Comparison of ENCODE assay signal across 24 cellular contexts in the genomic region with DNA sequence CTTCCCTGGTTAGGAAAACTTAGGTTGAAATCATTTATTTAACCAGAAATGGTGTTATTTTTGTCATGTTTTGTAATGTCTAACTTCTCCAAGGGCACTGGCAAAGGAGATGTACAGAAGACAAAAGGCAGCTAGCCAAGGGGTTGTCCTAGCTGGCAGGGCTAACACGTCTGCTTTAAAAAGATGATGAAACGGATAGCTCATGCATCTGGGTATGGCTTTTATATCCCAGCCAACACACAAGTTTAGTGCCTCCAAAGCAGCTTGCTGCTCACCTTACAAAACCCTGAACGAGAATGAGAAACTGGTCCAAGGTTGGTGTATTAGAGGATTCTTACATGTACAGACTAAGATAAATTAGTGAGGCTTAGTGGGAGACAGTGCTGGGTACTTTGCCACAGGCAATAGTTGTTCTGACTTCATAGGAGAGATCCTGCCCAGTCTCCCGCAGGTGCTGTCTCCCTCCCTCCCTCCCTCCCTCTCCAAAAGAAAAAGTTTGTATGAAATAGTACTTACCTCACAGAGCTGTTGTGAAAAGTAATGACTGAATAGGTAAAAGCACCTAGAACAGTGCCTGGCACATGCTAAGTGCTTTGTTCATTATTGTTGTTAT. TPM values are rescaled to one million over a fixed set of nuclear protein-coding genes. Genes with fewer than 3 reads are reported as not detected.
DNase-seq lines count a peak whose midpoint lies in the region; ATAC-seq, FAIRE-seq and TF ChIP-seq lines count a peak whose summit lies in the region.
"Had no signal": no experiment of that assay in that cellular context is flagged by ENCODE, and none has a peak within 500 bp of the region (broad histone marks: within the 10 kb centered on the region; RNA-seq: fewer than 3 reads in every experiment).

No MANE protein-coding gene starts in this region.

- no peaks in the 10 kb centered on the region for H3K9me3 ChIP-seq in keratinocyte (ENCODE audit: control insufficient read depth, low read depth, low read length)
- no peaks in the 10 kb centered on the region for H3K9me3 ChIP-seq in endodermal cell (ENCODE audit: control insufficient read depth, low read length)
- H3K9me3 ChIP-seq: BE2C, gastrocnemius medialis, thyroid gland had no signal

- H3K4me3 ChIP-seq in keratinocyte (ENCODE audit: control insufficient read depth in 2 of 3, extremely low read depth in 1 of 3, insufficient read depth in 2 of 3, low read depth in 1 of 3, low read length in 3 of 3): no peak overlapping the region
- H3K4me3 ChIP-seq in endodermal cell (ENCODE audit: low read length): no peak overlapping the region
- H3K4me3 ChIP-seq: gastrocnemius medialis, thyroid gland had no signal

- no peaks in the 10 kb centered on the region for H3K36me3 ChIP-seq in keratinocyte (ENCODE audit: control insufficient read depth in 2 of 2, extremely low read depth in 1 of 2, insufficient read depth in 2 of 2, low read length in 2 of 2)
- H3K36me3 ChIP-seq in endodermal cell (ENCODE audit: control insufficient read depth, insufficient read depth, low read length): no peaks in the 10 kb centered on the region
- H3K36me3 ChIP-seq: BE2C, gastrocnemius medialis, thyroid gland had no signal

- FAIRE-seq in keratinocyte (lab: Jason Lieb, UNC): peak; percentile 53
- FAIRE-seq: endothelial cell of umbilical vein had no signal

- peaks cover 25% of the 10 kb centered on the region for H3K9me3 Mint-ChIP-seq in endodermal cell

- dilution Hi-C loops in keratinocyte (cut with MboI; ENCODE audit: extremely low pct_ligation_motif_present, low sequenced_read_pairs): no loop called here

- H3K4me3 Mint-ChIP-seq in endodermal cell: no peak overlapping the region
- H3K4me3 Mint-ChIP-seq: activated B cell treated with CpG ODN at 0.5 μM for 24 hours; activated naive CD8-positive, alpha-beta T cell treated with anti-CD3 and anti-CD28 coated beads for 36 hours; stimulated activated effector memory CD8-positive, alpha-beta T cell treated with anti-CD3 and anti-CD28 coated beads, Interleukin-12 subunit alpha, Interleukin-12 subunit beta, amount 100 ng/mL, for 72 hours had no signal

- WGBS in endodermal cell (ENCODE audit: insufficient coverage in 1 of 2, insufficient read length in 1 of 2), 2 experiments: 90% methylated on average over 4 of the region's 4 CpGs; no CpG with 5 or more reads in 1 of the 2 experiments

- H3K4me1 ChIP-seq in keratinocyte (ENCODE audit: control insufficient read depth, extremely low read depth, insufficient read depth, low read length): no peaks in the 10 kb centered on the region
- H3K4me1 ChIP-seq in endodermal cell (ENCODE audit: control insufficient read depth, insufficient read depth, low read length): no peaks in the 10 kb centered on the region
- H3K4me1 ChIP-seq: BE2C had no signal

- no peaks in the 10 kb centered on the region for H3K36me3 Mint-ChIP-seq in endodermal cell (ENCODE audit: low read depth)
- H3K36me3 Mint-ChIP-seq: activated naive CD8-positive, alpha-beta T cell treated with anti-CD3 and anti-CD28 coated beads for 36 hours; stimulated activated effector memory CD8-positive, alpha-beta T cell treated with anti-CD3 and anti-CD28 coated beads, Interleukin-12 subunit alpha, Interleukin-12 subunit beta, amount 100 ng/mL, for 72 hours had no signal

- ATAC-seq in HG02759 (IDR thresholded peaks at IDR 0.05; ENCODE audit: unreplicated experiment): no peak
- ATAC-seq: HCT116; left lobe of liver; stimulated activated effector memory CD8-positive, alpha-beta T cell treated with anti-CD3 and anti-CD28 coated beads, Interleukin-12 subunit alpha, Interleukin-12 subunit beta, amount 100 ng/mL, for 72 hours had no signal

- TF ChIP-seq CTCF in keratinocyte (optimal IDR thresholded peaks at IDR 0.05 in 1 of 3, IDR thresholded peaks at IDR 0.05 in 1 of 3, conservative IDR thresholded peaks at IDR 0.05 in 1 of 3; ENCODE audit: extremely low read depth in 1 of 3, insufficient read depth in 2 of 3, low read length in 3 of 3) (no peak), endodermal cell (conservative IDR thresholded peaks at IDR 0.05) (no peak)

- no peak overlapping the region for H3K27ac ChIP-seq in keratinocyte (ENCODE audit: control insufficient read depth, insufficient read depth, low read length)
- no peak overlapping the region for H3K27ac ChIP-seq in endodermal cell (ENCODE audit: low read depth, low read length)
- H3K27ac ChIP-seq: gastrocnemius medialis, thyroid gland had no signal

- no peak overlapping the region for H2AFZ ChIP-seq in keratinocyte (ENCODE audit: control insufficient read depth, low read length)

- H3K27me3 Mint-ChIP-seq in endodermal cell (ENCODE audit: insufficient read depth): no peaks in the 10 kb centered on the region
- H3K27me3 Mint-ChIP-seq: activated B cell treated with CpG ODN at 0.5 μM for 24 hours; activated naive CD8-positive, alpha-beta T cell treated with anti-CD3 and anti-CD28 coated beads for 36 hours; brain had no signal

- no peaks in the 10 kb centered on the region for H3K9me1 ChIP-seq in keratinocyte (ENCODE audit: control insufficient read depth, extremely low read depth, insufficient read depth, low read length)

- peaks cover 9% of the 10 kb centered on the region for H3K4me1 Mint-ChIP-seq in endodermal cell
- H3K4me1 Mint-ChIP-seq: activated B cell treated with CpG ODN at 0.5 μM for 24 hours; activated naive CD8-positive, alpha-beta T cell treated with anti-CD3 and anti-CD28 coated beads for 36 hours; stimulated activated effector memory CD8-positive, alpha-beta T cell treated with anti-CD3 and anti-CD28 coated beads, Interleukin-12 subunit alpha, Interleukin-12 subunit beta, amount 100 ng/mL, for 72 hours had no signal

- DNase-seq in DMS 273 (lab: John Stamatoyannopoulos, UW; ENCODE audit: unreplicated experiment): peak; percentile 11
- DNase-seq in DMS 273 treated with DMSO at 0.1 percent for 48 hours (lab: John Stamatoyannopoulos, UW): no peak
- peak; percentile 88 for DNase-seq in NCI-H2081 treated with DMSO at 0.1 percent for 48 hours (lab: John Stamatoyannopoulos, UW)
- peak; percentile 12 for DNase-seq in SHP77 treated with DMSO at 0.1 percent for 48 hours (lab: John Stamatoyannopoulos, UW)
- DNase-seq in keratinocyte (ENCODE audit: low read depth, low spot score): no peak
- no peak for DNase-seq in NOMO-1 (lab: John Stamatoyannopoulos, UW; ENCODE audit: unreplicated experiment in 2 of 2)
- DNase-seq in endodermal cell: no peak
- DNase-seq: 8988T; activated B cell treated with CpG ODN at 0.5 μM for 24 hours; activated CD8-positive, alpha-beta memory T cell treated with anti-CD3 and anti-CD28 coated beads for 24 hours; activated naive CD8-positive, alpha-beta T cell treated with anti-CD3 and anti-CD28 coated beads for 36 hours; BE2C; cortex of kidney; GDM1; NCI-H2171; T-helper 2 cell; thyroid gland had no signal

- H3K27ac Mint-ChIP-seq in endodermal cell: no peak overlapping the region
- H3K27ac Mint-ChIP-seq: activated B cell treated with CpG ODN at 0.5 μM for 24 hours; activated naive CD8-positive, alpha-beta T cell treated with anti-CD3 and anti-CD28 coated beads for 36 hours; stimulated activated effector memory CD8-positive, alpha-beta T cell treated with anti-CD3 and anti-CD28 coated beads, Interleukin-12 subunit alpha, Interleukin-12 subunit beta, amount 100 ng/mL, for 72 hours had no signal

- H3K9ac ChIP-seq in keratinocyte (ENCODE audit: control insufficient read depth, extremely low read depth, insufficient read depth, low read length) (no peak overlapping the region), endodermal cell (ENCODE audit: extremely low read depth, low read length, poor library complexity, severe bottlenecking) (no peak overlapping the region)

- no peak overlapping the region for H3K4me2 ChIP-seq in keratinocyte (ENCODE audit: control insufficient read depth, extremely low read depth, insufficient read depth, low read depth, low read length)

- no peaks in the 10 kb centered on the region for H3K27me3 ChIP-seq in keratinocyte (ENCODE audit: control insufficient read depth, extremely low read depth, insufficient read depth, low read length)
- no peaks in the 10 kb centered on the region for H3K27me3 ChIP-seq in endodermal cell (ENCODE audit: control insufficient read depth, insufficient read depth, low read length, poor library complexity, severe bottlenecking)
- H3K27me3 ChIP-seq: gastrocnemius medialis, thyroid gland had no signal

- H3K79me2 ChIP-seq in keratinocyte (ENCODE audit: control insufficient read depth, insufficient read depth, low read length): no peaks in the 10 kb centered on the region

- H4K20me1 ChIP-seq in keratinocyte (ENCODE audit: control insufficient read depth, extremely low read depth, insufficient read depth, low read length): no peaks in the 10 kb centered on the region

RNA-seq across cellular contexts. Expression of a gene that starts 47.8 kb away (rescaled TPM):
- polyA plus RNA-seq in keratinocyte: not detected in 3 replicates
- not detected for polyA plus RNA-seq in keratinocyte (2011; ENCODE audit: low read depth)
- polyA plus RNA-seq in keratinocyte (2011; cell fraction: cytosol; rRNA removed): not detected in 2 replicates
- not detected in 2 replicates for polyA plus RNA-seq in keratinocyte (2011; cell fraction: nucleus; rRNA removed)
- not detected in 2 replicates for polyA plus RNA-seq in keratinocyte (2012; ENCODE audit: low replicate concordance)
- not detected in 3 replicates for polyA minus RNA-seq in keratinocyte
- not detected for polyA minus RNA-seq in keratinocyte (2011; cell fraction: cytosol; rRNA and poly(A)+ RNA removed)
- polyA minus RNA-seq in keratinocyte (2011; cell fraction: nucleus; rRNA and poly(A)+ RNA removed): not detected in 2 replicates
- total RNA-seq in endodermal cell: not detected
- 0.93 TPM for polyA plus RNA-seq in endodermal cell (2013, experiment 1 of 2)
- polyA plus RNA-seq in endodermal cell (2013, experiment 2 of 2): 0.75 TPM
- total RNA-seq: activated B cell treated with CpG ODN at 0.5 μM for 24 hours; activated naive CD8-positive, alpha-beta T cell treated with anti-CD3 and anti-CD28 coated beads for 36 hours; endothelial cell of umbilical vein; gastrocnemius medialis; left lobe of liver had no signal
- polyA plus RNA-seq: endothelial cell of umbilical vein had no signal

Comparison
In these comparisons a context has a peak if more than half of its experiments do, and no peak if none do; other contexts are left out.
1. DNase-seq: peak in DMS 273 (single experiment), NCI-H2081 treated with DMSO at 0.1 percent for 48 hours (single experiment) and SHP77 treated with DMSO at 0.1 percent for 48 hours (single experiment); none in DMS 273 treated with DMSO at 0.1 percent for 48 hours (single experiment), keratinocyte (single experiment), NOMO-1 (0 of 2) and endodermal cell (single experiment).